36 cellular contexts compared by ENCODE assay signal in genomic region chr9:108003551-108003950, GRCh38.
"Had no signal": no experiment of that assay in that cellular context is flagged by ENCODE, and none has a peak within 500 bp of the region (broad histone marks: within the 10 kb centered on the region; RNA-seq: fewer than 3 reads in every experiment).

No MANE protein-coding gene starts in this region.

- H3K9me3 Mint-ChIP-seq: activated B cell treated with CpG ODN at 0.5 μM for 24 hours; activated CD4-positive, alpha-beta memory T cell treated with anti-CD3 and anti-CD28 coated beads for 36 hours; activated CD8-positive, alpha-beta T cell treated with anti-CD3 and anti-CD28 coated beads for 36 hours; activated naive CD4-positive, alpha-beta T cell treated with anti-CD3 and anti-CD28 coated beads for 36 hours; activated naive CD8-positive, alpha-beta T cell treated with anti-CD3 and anti-CD28 coated beads for 36 hours; activated T-cell treated with anti-CD3 and anti-CD28 coated beads, Interleukin-2, amount 50 U/mL, for 4 hours; activated T-helper 1 cell treated with anti-CD3 and anti-CD28 coated beads, Interleukin-12 subunit alpha, Interleukin-12 subunit beta, Interleukin-2, Interleukin-4 antibody, amounts not matched to agents 30 ng/mL and 10 ng/mL and 1 ng/mL, durations not matched to agents 14 hours and 24 hours and 36 hours; brain; T-helper 2 cell treated with Interferon-gamma antibody and Interleukin-4, amounts not matched to agents 5 μg/mL and 100 μg/mL, for 36 hours had no signal

- H3K4me1 ChIP-seq: ascending aorta had no signal

- H3K27ac ChIP-seq: ascending aorta, cardiac muscle cell, VCaP had no signal

- H3K27ac Mint-ChIP-seq: activated B cell treated with CpG ODN at 0.5 μM for 24 hours; activated CD4-positive, alpha-beta memory T cell treated with anti-CD3 and anti-CD28 coated beads for 36 hours; activated CD4-positive, alpha-beta T cell treated with anti-CD3 and anti-CD28 coated beads, Interleukin-2, amount 10 ng/mL, durations not matched to agents 24 days and 14 days; activated CD8-positive, alpha-beta T cell treated with anti-CD3 and anti-CD28 coated beads for 36 hours; activated naive CD4-positive, alpha-beta T cell treated with anti-CD3 and anti-CD28 coated beads for 36 hours; activated naive CD4-positive, alpha-beta T cell treated with anti-CD3 and anti-CD28 coated beads, Interleukin-2, amount 50 U/mL, for 72 hours; activated naive CD8-positive, alpha-beta T cell treated with anti-CD3 and anti-CD28 coated beads for 36 hours; activated T-cell treated with anti-CD3 and anti-CD28 coated beads, Interleukin-2, amount 50 U/mL, for 72 hours; activated T-helper 1 cell treated with anti-CD3 and anti-CD28 coated beads, Interleukin-12 subunit alpha, Interleukin-12 subunit beta, Interleukin-2, Interleukin-4 antibody, amounts not matched to agents 30 ng/mL and 10 ng/mL and 1 ng/mL, durations not matched to agents 14 hours and 24 hours and 36 hours; activated T-helper 17 cell treated with anti-CD3 and anti-CD28 coated beads, Interleukin-2, amount 50 U/mL, for 72 hours; T-helper 1 cell treated with Interleukin-12 subunit alpha and Interleukin-12 subunit beta and Interleukin-4 antibody, amounts not matched to agents 30 μg/mL and 1 μg/mL, for 36 hours; T-helper 2 cell treated with Interferon-gamma antibody and Interleukin-4, amounts not matched to agents 5 μg/mL and 100 μg/mL, for 36 hours had no signal

- H3K4me3 ChIP-seq: ascending aorta, cardiac muscle cell had no signal

- H3K27me3 ChIP-seq: ascending aorta, cardiac muscle cell had no signal

- H3K36me3 ChIP-seq: ascending aorta, cardiac muscle cell had no signal

- H3K9me3 ChIP-seq: ascending aorta had no signal

- H3K4me3 Mint-ChIP-seq: activated B cell treated with CpG ODN at 0.5 μM for 24 hours; activated CD4-positive, alpha-beta memory T cell treated with anti-CD3 and anti-CD28 coated beads for 36 hours; activated CD4-positive, alpha-beta T cell treated with anti-CD3 and anti-CD28 coated beads, Interleukin-2, amount 10 ng/mL, durations not matched to agents 24 days and 14 days; activated CD8-positive, alpha-beta T cell treated with anti-CD3 and anti-CD28 coated beads for 36 hours; activated naive CD4-positive, alpha-beta T cell treated with anti-CD3 and anti-CD28 coated beads for 36 hours; activated naive CD8-positive, alpha-beta T cell treated with anti-CD3 and anti-CD28 coated beads for 36 hours; activated T-cell treated with anti-CD3 and anti-CD28 coated beads, Interleukin-2, amount 50 U/mL, for 4 hours; activated T-cell treated with anti-CD3 and anti-CD28 coated beads, Interleukin-2, amount 50 U/mL, for 72 hours; activated T-helper 1 cell treated with anti-CD3 and anti-CD28 coated beads, Interleukin-12 subunit alpha, Interleukin-12 subunit beta, Interleukin-2, Interleukin-4 antibody, amounts not matched to agents 30 ng/mL and 10 ng/mL and 1 ng/mL, durations not matched to agents 14 hours and 24 hours and 36 hours; activated T-helper 17 cell treated with anti-CD3 and anti-CD28 coated beads, Interleukin-2, amount 50 U/mL, for 72 hours; brain; central memory CD8-positive, alpha-beta T cell; T-helper 1 cell treated with Interleukin-12 subunit alpha and Interleukin-12 subunit beta and Interleukin-4 antibody, amounts not matched to agents 30 μg/mL and 1 μg/mL, for 36 hours; T-helper 2 cell treated with Interferon-gamma antibody and Interleukin-4, amounts not matched to agents 5 μg/mL and 100 μg/mL, for 36 hours had no signal

- H3K27me3 Mint-ChIP-seq: activated CD4-positive, alpha-beta memory T cell treated with anti-CD3 and anti-CD28 coated beads for 36 hours; activated CD4-positive, alpha-beta T cell treated with anti-CD3 and anti-CD28 coated beads, Interleukin-2, amount 10 ng/mL, durations not matched to agents 24 days and 14 days; central memory CD8-positive, alpha-beta T cell had no signal

- DNase-seq: activated B cell treated with CpG ODN at 0.5 μM for 24 hours; activated CD4-positive, alpha-beta memory T cell treated with anti-CD3 and anti-CD28 coated beads for 36 hours; activated CD4-positive, alpha-beta T cell treated with anti-CD3 and anti-CD28 coated beads for 4 hours; activated CD4-positive, alpha-beta T cell treated with anti-CD3 and anti-CD28 coated beads, Interleukin-2, amount 10 ng/mL, durations not matched to agents 24 days and 14 days; activated CD4-positive, alpha-beta T cell treated with anti-CD3 and anti-CD28 coated beads, Interleukin-2, amount 50 U/mL, for 1 hour; activated CD4-positive, alpha-beta T cell treated with anti-CD3 and anti-CD28 coated beads, Interleukin-2, amount 50 U/mL, for 4 hours; activated CD4-positive, CD25-positive, alpha-beta regulatory T cell treated with anti-CD3 and anti-CD28 coated beads, Interleukin-2, amount 50 U/mL, for 72 hours; activated CD8-positive, alpha-beta memory T cell treated with anti-CD3 and anti-CD28 coated beads, Interleukin-2, amount 50 U/mL, for 4 hours; activated CD8-positive, alpha-beta T cell treated with anti-CD3 and anti-CD28 coated beads for 36 hours; activated effector memory CD4-positive, alpha-beta T cell treated with anti-CD3 and anti-CD28 coated beads, Interleukin-2, amount 50 U/mL, for 16 hours; activated gamma-delta T cell treated with Interleukin-2 at 50 U/mL for 16 hours; activated naive CD4-positive, alpha-beta T cell; activated naive CD4-positive, alpha-beta T cell treated with anti-CD3 and anti-CD28 coated beads for 36 hours; activated naive CD4-positive, alpha-beta T cell treated with anti-CD3 and anti-CD28 coated beads, Interleukin-2, amount 50 U/mL, for 16 hours; activated naive CD8-positive, alpha-beta T cell treated with anti-CD3 and anti-CD28 coated beads for 36 hours; activated T-cell treated with anti-CD3 and anti-CD28 coated beads for 4 hours; activated T-cell treated with anti-CD3 and anti-CD28 coated beads, Interleukin-2, amount 50 U/mL, for 1 hour; activated T-cell treated with anti-CD3 and anti-CD28 coated beads, Interleukin-2, amount 50 U/mL, for 4 hours; activated T-cell treated with anti-CD3 and anti-CD28 coated beads, Interleukin-2, amount 50 U/mL, for 72 hours; amygdala; anterior cingulate cortex; caudate nucleus; cerebellar nuclear complex; T-helper 1 cell; T-helper 2 cell; T-helper 9 cell had no signal

- H3K4me1 Mint-ChIP-seq: activated B cell treated with CpG ODN at 0.5 μM for 24 hours; activated CD4-positive, alpha-beta T cell treated with anti-CD3 and anti-CD28 coated beads, Interleukin-2, amount 10 ng/mL, durations not matched to agents 24 days and 14 days; activated naive CD8-positive, alpha-beta T cell treated with anti-CD3 and anti-CD28 coated beads for 36 hours; activated T-helper 17 cell treated with anti-CD3 and anti-CD28 coated beads, Interleukin-2, amount 50 U/mL, for 72 hours; central memory CD8-positive, alpha-beta T cell had no signal

- H3K36me3 Mint-ChIP-seq: activated CD4-positive, alpha-beta memory T cell treated with anti-CD3 and anti-CD28 coated beads for 36 hours; activated naive CD8-positive, alpha-beta T cell treated with anti-CD3 and anti-CD28 coated beads for 36 hours; brain had no signal
